26 cellular contexts compared by ENCODE assay signal in genomic region chr12:46785413-46785812, GRCh38. TPM values are rescaled to one million over a fixed set of nuclear protein-coding genes. Genes with fewer than 3 reads are reported as not detected.
"Had no signal": no experiment of that assay in that cellular context is flagged by ENCODE, and none has a peak within 500 bp of the region (broad histone marks: within the 10 kb centered on the region; RNA-seq: fewer than 3 reads in every experiment).

No MANE protein-coding gene starts in this region.

- H3K9me3 ChIP-seq: left ventricle myocardium inferior, pancreas, tibial artery had no signal

- H3K4me1 ChIP-seq: left ventricle myocardium inferior had no signal

- H3K36me3 Mint-ChIP-seq: activated naive CD8-positive, alpha-beta T cell treated with anti-CD3 and anti-CD28 coated beads, Interleukin-2, amount 10 ng/mL, durations not matched to agents 7 days and 5 days; mesothelial cell of epicardium; natural killer cell; stimulated activated effector memory CD8-positive, alpha-beta T cell treated with anti-CD3 and anti-CD28 coated beads, Interleukin-12 subunit alpha, Interleukin-12 subunit beta, amount 100 ng/mL, for 72 hours had no signal

- H3K4me3 Mint-ChIP-seq: activated B cell treated with CpG ODN at 0.5 μM for 24 hours; activated naive CD4-positive, alpha-beta T cell treated with anti-CD3 and anti-CD28 coated beads for 36 hours; activated naive CD8-positive, alpha-beta T cell treated with anti-CD3 and anti-CD28 coated beads, Interleukin-2, amount 10 ng/mL, durations not matched to agents 7 days and 5 days; dendritic cell treated with granulocyte-macrophage colony-stimulating factor and Interleukin-4, amounts not matched to agents 40 ng/mL and 50 ng/mL, for 4 days; mesothelial cell of epicardium; natural killer cell; stimulated activated effector memory CD8-positive, alpha-beta T cell treated with anti-CD3 and anti-CD28 coated beads, Interleukin-12 subunit alpha, Interleukin-12 subunit beta, amount 100 ng/mL, for 72 hours; stimulated activated naive CD8-positive, alpha-beta T cell treated with anti-CD3 and anti-CD28 coated beads, Interleukin-15, amount 100 ng/mL, for 72 hours; T-helper 1 cell treated with Interleukin-12 subunit alpha and Interleukin-12 subunit beta and Interleukin-4 antibody, amounts not matched to agents 30 μg/mL and 1 μg/mL, for 36 hours had no signal

- ATAC-seq: foreskin keratinocyte; natural killer cell; right cardiac atrium; stimulated activated effector memory CD8-positive, alpha-beta T cell treated with anti-CD3 and anti-CD28 coated beads, Interleukin-12 subunit alpha, Interleukin-12 subunit beta, amount 100 ng/mL, for 72 hours; stimulated activated naive CD8-positive, alpha-beta T cell treated with anti-CD3 and anti-CD28 coated beads, Interleukin-15, amount 100 ng/mL, for 72 hours had no signal

- H3K9me3 Mint-ChIP-seq: activated B cell treated with CpG ODN at 0.5 μM for 24 hours; activated naive CD4-positive, alpha-beta T cell treated with anti-CD3 and anti-CD28 coated beads for 36 hours; activated naive CD8-positive, alpha-beta T cell treated with anti-CD3 and anti-CD28 coated beads, Interleukin-2, amount 10 ng/mL, durations not matched to agents 7 days and 5 days; dendritic cell treated with granulocyte-macrophage colony-stimulating factor and Interleukin-4, amounts not matched to agents 40 ng/mL and 50 ng/mL, for 4 days; mesothelial cell of epicardium; natural killer cell; stimulated activated effector memory CD8-positive, alpha-beta T cell treated with anti-CD3 and anti-CD28 coated beads, Interleukin-12 subunit alpha, Interleukin-12 subunit beta, amount 100 ng/mL, for 72 hours; stimulated activated naive CD8-positive, alpha-beta T cell treated with anti-CD3 and anti-CD28 coated beads, Interleukin-15, amount 100 ng/mL, for 72 hours; T-helper 1 cell treated with Interleukin-12 subunit alpha and Interleukin-12 subunit beta and Interleukin-4 antibody, amounts not matched to agents 30 μg/mL and 1 μg/mL, for 36 hours had no signal

- H3K27ac ChIP-seq: cardiac muscle cell, left ventricle myocardium inferior, pancreas, tibial artery had no signal

- DNase-seq: activated B cell treated with CpG ODN at 0.5 μM for 24 hours; activated CD4-positive, alpha-beta T cell treated with anti-CD3 and anti-CD28 coated beads for 4 hours; activated CD4-positive, alpha-beta T cell treated with anti-CD3 and anti-CD28 coated beads, Interleukin-2, amount 50 U/mL, for 48 hours; activated naive CD4-positive, alpha-beta T cell treated with anti-CD3 and anti-CD28 coated beads for 36 hours; activated naive CD8-positive, alpha-beta T cell treated with anti-CD3 and anti-CD28 coated beads, Interleukin-2, amount 10 ng/mL, durations not matched to agents 7 days and 5 days; activated T-cell treated with anti-CD3 and anti-CD28 coated beads, Interleukin-2, amount 50 U/mL, for 48 hours; effector CD4-positive, alpha-beta T cell; glutamatergic neuron; hippocampal formation; left ventricle myocardium inferior; natural killer cell; pancreas; right cardiac atrium; small intestine; stimulated activated CD4-positive, alpha-beta T cell treated with anti-CD3 and anti-CD28 coated beads, Interleukin-2, amount 100 ng/mL, for 24 hours; stimulated activated naive CD8-positive, alpha-beta T cell treated with anti-CD3 and anti-CD28 coated beads, Interleukin-15, amount 100 ng/mL, for 72 hours; T1000; tibial artery had no signal

- H3K4me1 Mint-ChIP-seq: activated B cell treated with CpG ODN at 0.5 μM for 24 hours; activated naive CD8-positive, alpha-beta T cell treated with anti-CD3 and anti-CD28 coated beads, Interleukin-2, amount 10 ng/mL, durations not matched to agents 7 days and 5 days; natural killer cell; stimulated activated effector memory CD8-positive, alpha-beta T cell treated with anti-CD3 and anti-CD28 coated beads, Interleukin-12 subunit alpha, Interleukin-12 subunit beta, amount 100 ng/mL, for 72 hours; stimulated activated naive CD8-positive, alpha-beta T cell treated with anti-CD3 and anti-CD28 coated beads, Interleukin-15, amount 100 ng/mL, for 72 hours had no signal

- H3K27me3 ChIP-seq: cardiac muscle cell, foreskin keratinocyte, pancreas, tibial artery had no signal

- H3K4me3 ChIP-seq: cardiac muscle cell, left ventricle myocardium inferior, pancreas, tibial artery had no signal

- H3K27me3 Mint-ChIP-seq: dendritic cell treated with granulocyte-macrophage colony-stimulating factor and Interleukin-4, amounts not matched to agents 40 ng/mL and 50 ng/mL, for 4 days; stimulated activated naive CD8-positive, alpha-beta T cell treated with anti-CD3 and anti-CD28 coated beads, Interleukin-15, amount 100 ng/mL, for 72 hours had no signal

- H3K36me3 ChIP-seq: cardiac muscle cell, left ventricle myocardium inferior, pancreas, tibial artery had no signal

- H3K27ac Mint-ChIP-seq: activated B cell treated with CpG ODN at 0.5 μM for 24 hours; activated naive CD4-positive, alpha-beta T cell treated with anti-CD3 and anti-CD28 coated beads for 36 hours; activated naive CD8-positive, alpha-beta T cell treated with anti-CD3 and anti-CD28 coated beads, Interleukin-2, amount 10 ng/mL, durations not matched to agents 7 days and 5 days; dendritic cell treated with granulocyte-macrophage colony-stimulating factor and Interleukin-4, amounts not matched to agents 40 ng/mL and 50 ng/mL, for 4 days; mesothelial cell of epicardium; natural killer cell; stimulated activated effector memory CD8-positive, alpha-beta T cell treated with anti-CD3 and anti-CD28 coated beads, Interleukin-12 subunit alpha, Interleukin-12 subunit beta, amount 100 ng/mL, for 72 hours; stimulated activated naive CD8-positive, alpha-beta T cell treated with anti-CD3 and anti-CD28 coated beads, Interleukin-15, amount 100 ng/mL, for 72 hours; T-helper 1 cell treated with Interleukin-12 subunit alpha and Interleukin-12 subunit beta and Interleukin-4 antibody, amounts not matched to agents 30 μg/mL and 1 μg/mL, for 36 hours had no signal

RNA-seq across cellular contexts. Expression of gene SLC38A4, which starts 40.4 kb away (rescaled TPM):
- total RNA-seq: activated B cell treated with CpG ODN at 0.5 μM for 24 hours; activated CD8-positive, alpha-beta memory T cell treated with anti-CD3 and anti-CD28 coated beads for 36 hours; activated naive CD4-positive, alpha-beta T cell treated with anti-CD3 and anti-CD28 coated beads for 36 hours; activated naive CD8-positive, alpha-beta T cell treated with anti-CD3 and anti-CD28 coated beads, Interleukin-2, amount 10 ng/mL, durations not matched to agents 7 days and 5 days; epithelial cell of proximal tubule; natural killer cell had no signal
